ENCODE assay signal across 13 cellular contexts in the genomic region with DNA sequence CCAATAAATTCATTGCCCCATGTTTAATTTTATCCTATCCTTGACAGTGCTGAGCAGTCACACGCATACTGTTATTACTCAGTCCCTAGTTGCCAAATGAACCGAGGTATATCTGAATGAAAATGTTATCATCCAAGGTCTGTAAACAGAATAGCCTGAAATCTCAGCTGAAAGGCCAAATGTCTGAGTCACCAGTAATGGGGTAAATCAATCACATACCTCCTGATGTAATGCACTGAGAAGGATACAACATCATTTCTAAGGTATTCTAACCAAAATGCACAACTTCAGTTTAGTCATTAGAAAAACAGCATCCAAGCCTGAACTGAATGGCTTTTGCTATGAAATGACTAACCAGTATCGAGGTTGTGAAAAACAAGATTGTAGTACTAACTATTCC.
A peak's percentile ranks its signal among the peaks of the same experiment; 100 is the strongest.
DNase-seq lines count a peak whose midpoint lies in the region; ATAC-seq and TF ChIP-seq lines count a peak whose summit lies in the region.
"Had no signal": no experiment of that assay in that cellular context is flagged by ENCODE, and none has a peak within 500 bp of the region (broad histone marks: within the 10 kb centered on the region; RNA-seq: fewer than 3 reads in every experiment).

No MANE protein-coding gene starts in this region.

- H3K36me3 Mint-ChIP-seq in osteocyte (ENCODE audit: unreplicated experiment), result peaks cover 10% of the 10 kb centered on the region

- no peak overlapping the region for H3K4me3 ChIP-seq in choroid plexus epithelial cell (ENCODE audit: low read depth, low read length)

- peaks cover 38% of the 10 kb centered on the region for H3K4me1 Mint-ChIP-seq in osteocyte (ENCODE audit: unreplicated experiment)

- H3K4me3 Mint-ChIP-seq in osteocyte (ENCODE audit: unreplicated experiment), result no peak overlapping the region

- peak overlapping the region; percentile 46 for H3K27ac Mint-ChIP-seq in osteocyte (ENCODE audit: unreplicated experiment)

- ATAC-seq in HG02588 (IDR thresholded peaks at IDR 0.05; ENCODE audit: unreplicated experiment), result no peak
- no peak for ATAC-seq in HG03108 (IDR thresholded peaks at IDR 0.05; ENCODE audit: unreplicated experiment)
- no peak for ATAC-seq in GM21381 (IDR thresholded peaks at IDR 0.05; ENCODE audit: unreplicated experiment)
- ATAC-seq: left colon had no signal

- H3K27me3 Mint-ChIP-seq in osteocyte (ENCODE audit: unreplicated experiment), result no peaks in the 10 kb centered on the region

- TF ChIP-seq CTCF in choroid plexus epithelial cell (conservative IDR thresholded peaks at IDR 0.05; ENCODE audit: low read depth, low read length) (no peak), osteocyte (IDR thresholded peaks at IDR 0.05) (no peak)

- no peaks in the 10 kb centered on the region for H3K9me3 Mint-ChIP-seq in osteocyte (ENCODE audit: unreplicated experiment)

- DNase-seq in ELR (ENCODE audit: low read depth) (peak; percentile 100), M059J (ENCODE audit: low read depth) (peak; percentile 99), choroid plexus epithelial cell (ENCODE audit: low read depth) (peak; percentile 97), osteocyte (ENCODE audit: extremely low spot score, unreplicated experiment) (no peak), SK-N-DZ (ENCODE audit: low spot score) (no peak)
- DNase-seq: effector memory CD4-positive, alpha-beta T cell; KBM-7; left colon; NCI-H446; retina had no signal

Comparison
In these comparisons a context has a peak if more than half of its experiments do, and no peak if none do; other contexts are left out.
1. DNase-seq: peak in ELR (single experiment), M059J (single experiment) and choroid plexus epithelial cell (single experiment); none in osteocyte (single experiment) and SK-N-DZ (single experiment).